ENCODE assay signal across 8 cellular contexts in the genomic region with DNA sequence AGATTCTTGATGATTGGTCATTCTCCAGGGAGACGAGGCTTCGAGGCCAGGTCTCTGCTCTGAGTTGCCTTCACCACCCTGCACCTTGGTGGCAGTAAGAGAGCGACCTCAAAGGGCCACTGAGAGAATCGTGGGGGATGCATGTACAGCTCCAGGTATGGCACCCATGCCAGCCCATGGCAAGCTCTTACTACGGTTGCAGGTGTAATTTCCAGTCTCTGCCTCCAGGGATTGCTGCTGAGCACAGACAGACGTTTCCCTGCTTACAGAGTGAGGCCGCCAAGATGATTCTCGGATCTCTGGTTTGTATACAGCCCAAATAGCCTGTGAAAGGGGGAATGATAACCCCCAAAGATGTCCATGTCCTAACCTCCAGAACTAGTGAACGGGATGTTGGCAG. TPM values are rescaled to one million over a fixed set of nuclear protein-coding genes. Genes with fewer than 3 reads are reported as not detected.
DNase-seq lines count a peak whose midpoint lies in the region; ATAC-seq, FAIRE-seq and TF ChIP-seq lines count a peak whose summit lies in the region.

No MANE protein-coding gene starts in this region.

- no peaks in the 10 kb centered on the region for H3K4me1 ChIP-seq in A549

- no peak overlapping the region for H3K27ac Mint-ChIP-seq in effector memory CD8-positive, alpha-beta T cell

- no peaks in the 10 kb centered on the region for H3K4me1 Mint-ChIP-seq in effector memory CD8-positive, alpha-beta T cell (ENCODE audit: low read depth in 2 of 2)

- WGBS in A549 (ENCODE audit: missing lambda C conversion rate): 0% methylated on average over 4 of the region's 9 CpGs

- no peak overlapping the region for H3K27ac ChIP-seq in A549

- H3K9me3 Mint-ChIP-seq in effector memory CD8-positive, alpha-beta T cell: no peaks in the 10 kb centered on the region

- FAIRE-seq in A549 (lab: Jason Lieb, UNC): no peak

- DNase-seq in A549 (ENCODE audit: low read depth in 1 of 2, low spot score in 1 of 2) (peak in 1 of 2 experiments; percentile 6), GM10266 (ENCODE audit: extremely low spot score) (peak; percentile 48), SKM-1 (lab: John Stamatoyannopoulos, UW; ENCODE audit: unreplicated experiment) (peak; percentile 15), iPS DF 19.7 (ENCODE audit: low read depth, low spot score) (peak; percentile 9)
- no peak for DNase-seq in activated CD4-positive, CD25-positive, alpha-beta regulatory T cell treated with anti-CD3 and anti-CD28 coated beads, Interleukin-2, amount 50 U/mL, for 72 hours
- no peak for DNase-seq in effector memory CD8-positive, alpha-beta T cell
- DNase-seq in activated T-cell treated with anti-CD3 and anti-CD28 coated beads, Interleukin-2, amount 50 U/mL, for 1 hour: no peak

- ATAC-seq in A549 (no peak), HG02763 (IDR thresholded peaks at IDR 0.05; ENCODE audit: unreplicated experiment) (no peak)
- no peak for ATAC-seq in effector memory CD8-positive, alpha-beta T cell (replicated peaks)

- TF ChIP-seq EP300 in A549 (IDR thresholded peaks at IDR 0.05): no peak

- no peaks in the 10 kb centered on the region for H3K9me3 ChIP-seq in A549

- H3K36me3 Mint-ChIP-seq in effector memory CD8-positive, alpha-beta T cell (ENCODE audit: insufficient read depth): peaks cover 3% of the 10 kb centered on the region

- H3K4me3 ChIP-seq in A549: no peak overlapping the region

- no peak for TF ChIP-seq RAD21 in A549 (conservative IDR thresholded peaks at IDR 0.05 in 1 of 2, IDR thresholded peaks at IDR 0.05 in 1 of 2)

- no peak overlapping the region for H3K4me3 Mint-ChIP-seq in effector memory CD8-positive, alpha-beta T cell

- no peak overlapping the region for H3K4me2 ChIP-seq in A549

- POLR2A ChIA-PET in A549 (lab: Yijun Ruan, JAX): no interaction called here

- TF ChIP-seq CTCF in A549 (IDR thresholded peaks at IDR 0.05): no peak
- TF ChIP-seq CTCF in GM10266 (IDR thresholded peaks at IDR 0.05; ENCODE audit: control insufficient read depth, insufficient read depth, low read depth, missing control alignments): peak; percentile 41

- TF ChIP-seq POLR2A in A549 (IDR thresholded peaks at IDR 0.05; ENCODE audit: low read length): no peak

- CTCF ChIA-PET in A549 (lab: Yijun Ruan, JAX): interaction anchor here (1.0 to 2.9 kb wide), 3 partner anchors 250 to 254 kb away, joined by 3 to 16 read pairs (median 3); no protein-coding TSS in a partner anchor

- H3K27me3 Mint-ChIP-seq in effector memory CD8-positive, alpha-beta T cell: peaks cover 24 to 49% of the 10 kb centered on the region in 2 donors

TF ChIP-seq in A549, 52 proteins besides CTCF, POLR2A, EP300 and RAD21:
- TF ChIP-seq MAZ (IDR thresholded peaks at IDR 0.05; ENCODE audit: borderline replicate concordance, low read depth, low read length): no peak
- no peak for TF ChIP-seq SREBF2 (IDR thresholded peaks at IDR 0.05)
- 0 out of 3 replicates have a peak, but pooled peaks have one; percentile 14 for TF ChIP-seq SMC3 (IDR thresholded peaks at IDR 0.05)

RNA-seq across cellular contexts. Expression of a gene that starts 16.3 kb away (rescaled TPM):
- not detected in 2 replicates for polyA plus RNA-seq in A549 (2011; rRNA removed)
- not detected in 2 replicates for polyA plus RNA-seq in A549 (2012; cell fraction: cytosol; rRNA removed)
- polyA plus RNA-seq in A549 (2012; cell fraction: nucleus; rRNA removed): not detected in 2 replicates
- polyA plus RNA-seq in A549 (2017; fragmentation: RNase III; extraction: RNeasy Plus Mini Kit Qiagen cat#74134 plus additional on column Dnase treatment): not detected in 3 replicates
- polyA minus RNA-seq in A549 (2011; rRNA and poly(A)+ RNA removed): not detected in 2 replicates

Comparison
In these comparisons a context has a peak if more than half of its experiments do, and no peak if none do; other contexts are left out.
1. DNase-seq: peak in GM10266 (single experiment), SKM-1 (single experiment) and iPS DF 19.7 (single experiment); none in activated CD4-positive, CD25-positive, alpha-beta regulatory T cell treated with anti-CD3 and anti-CD28 coated beads, Interleukin-2, amount 50 U/mL, for 72 hours (single experiment), effector memory CD8-positive, alpha-beta T cell (0 of 3) and activated T-cell treated with anti-CD3 and anti-CD28 coated beads, Interleukin-2, amount 50 U/mL, for 1 hour (single experiment).